20 cellular contexts compared by ENCODE assay signal in the genomic region with DNA sequence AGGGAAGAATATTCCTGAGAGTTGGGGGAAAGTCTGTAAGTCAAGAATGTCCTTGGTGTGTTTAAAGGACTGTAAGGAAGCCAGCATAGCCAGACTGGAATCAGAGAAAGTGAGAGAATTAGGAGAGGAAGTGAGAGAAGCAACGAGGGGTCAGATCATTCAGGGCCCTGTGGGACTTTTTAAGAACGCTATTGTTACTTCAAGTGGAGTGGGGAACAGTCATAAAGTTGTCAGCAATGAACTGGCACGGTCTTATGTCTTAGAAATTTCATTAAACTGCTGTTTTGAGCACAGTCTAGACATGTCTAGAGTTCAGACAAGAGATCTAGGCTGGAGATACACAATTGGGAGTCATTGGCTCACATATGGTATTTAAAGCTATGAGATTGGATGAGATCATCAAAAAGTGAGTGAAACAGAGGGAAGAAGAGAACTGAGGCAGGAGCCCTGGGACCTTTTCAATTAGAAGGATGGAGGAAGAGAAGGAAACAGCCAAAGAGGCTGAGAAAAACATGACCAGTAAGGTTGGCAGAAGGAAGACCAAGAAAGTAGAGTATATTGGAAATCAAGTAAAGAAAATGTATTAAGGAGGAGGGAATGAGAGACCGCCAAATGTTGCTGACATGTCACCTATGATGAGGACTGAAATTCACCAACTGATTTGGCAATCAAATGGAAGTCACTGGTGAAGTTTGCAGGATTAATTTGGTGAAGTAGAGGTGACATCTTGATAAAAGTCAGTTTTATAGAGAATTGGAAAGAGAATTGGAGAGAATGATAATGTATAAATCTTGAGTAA.
DNase-seq lines count a peak whose midpoint lies in the region; ATAC-seq and TF ChIP-seq lines count a peak whose summit lies in the region.
"Had no signal": no experiment of that assay in that cellular context is flagged by ENCODE, and none has a peak within 500 bp of the region (broad histone marks: within the 10 kb centered on the region; RNA-seq: fewer than 3 reads in every experiment).

No MANE protein-coding gene starts in this region.

- POLR2A ChIA-PET in activated CD8-positive, alpha-beta T cell treated with anti-CD3 and anti-CD28 coated beads, Interleukin-2, amount 10 ng/mL, durations not matched to agents 7 days and 5 days (lab: Charles Lee), result no interaction called here

- no peaks in the 10 kb centered on the region for H3K36me3 Mint-ChIP-seq in activated CD8-positive, alpha-beta T cell treated with anti-CD3 and anti-CD28 coated beads, Interleukin-2, amount 10 ng/mL, durations not matched to agents 7 days and 5 days (ENCODE audit: low read depth)

- H3K27ac Mint-ChIP-seq in stimulated activated naive CD8-positive, alpha-beta T cell treated with anti-CD3 and anti-CD28 coated beads, Interleukin-15, amount 100 ng/mL, for 72 hours, result no peak overlapping the region
- no peak overlapping the region for H3K27ac Mint-ChIP-seq in activated CD8-positive, alpha-beta T cell treated with anti-CD3 and anti-CD28 coated beads, Interleukin-2, amount 10 ng/mL, durations not matched to agents 7 days and 5 days
- H3K27ac Mint-ChIP-seq: activated CD4-positive, alpha-beta T cell treated with anti-CD3 and anti-CD28 coated beads, Interleukin-2, amount 10 ng/mL, durations not matched to agents 7 days and 5 days had no signal

- no peak overlapping the region for H3K4me3 Mint-ChIP-seq in stimulated activated naive CD8-positive, alpha-beta T cell treated with anti-CD3 and anti-CD28 coated beads, Interleukin-15, amount 100 ng/mL, for 72 hours
- H3K4me3 Mint-ChIP-seq in activated CD8-positive, alpha-beta T cell treated with anti-CD3 and anti-CD28 coated beads, Interleukin-2, amount 10 ng/mL, durations not matched to agents 7 days and 5 days, result no peak overlapping the region
- H3K4me3 Mint-ChIP-seq: activated CD4-positive, alpha-beta T cell treated with anti-CD3 and anti-CD28 coated beads, Interleukin-2, amount 10 ng/mL, durations not matched to agents 7 days and 5 days had no signal

- in situ Hi-C loops in GM13977 (cut with MboI; ENCODE audit: low pct_unique_long_range_greater_than_20kb, low sequenced_read_pairs, unreplicated experiment), result no loop called here

- no peaks in the 10 kb centered on the region for H3K4me1 Mint-ChIP-seq in stimulated activated naive CD8-positive, alpha-beta T cell treated with anti-CD3 and anti-CD28 coated beads, Interleukin-15, amount 100 ng/mL, for 72 hours
- H3K4me1 Mint-ChIP-seq in activated CD8-positive, alpha-beta T cell treated with anti-CD3 and anti-CD28 coated beads, Interleukin-2, amount 10 ng/mL, durations not matched to agents 7 days and 5 days (ENCODE audit: low read depth), result no peaks in the 10 kb centered on the region
- H3K4me1 Mint-ChIP-seq: activated CD4-positive, alpha-beta T cell treated with anti-CD3 and anti-CD28 coated beads, Interleukin-2, amount 10 ng/mL, durations not matched to agents 7 days and 5 days had no signal

- DNase-seq in GM13977 (ENCODE audit: low spot score), result peak; percentile 7
- DNase-seq in stimulated activated naive CD8-positive, alpha-beta T cell treated with anti-CD3 and anti-CD28 coated beads, Interleukin-15, amount 100 ng/mL, for 72 hours, result no peak
- no peak for DNase-seq in posterior vena cava (ENCODE audit: low spot score)
- no peak for DNase-seq in activated CD8-positive, alpha-beta T cell treated with anti-CD3 and anti-CD28 coated beads, Interleukin-2, amount 10 ng/mL, durations not matched to agents 7 days and 5 days
- DNase-seq in hypothalamus (lab: John Stamatoyannopoulos, UW), result no peak
- DNase-seq: activated CD4-positive, alpha-beta T cell treated with anti-CD3 and anti-CD28 coated beads, Interleukin-2, amount 10 ng/mL, durations not matched to agents 7 days and 5 days; activated T-cell treated with anti-CD3 and anti-CD28 coated beads for 4 hours; amniotic stem cell; Calu3; dermis blood vessel endothelial cell; EL; NCI-H1417 treated with DMSO at 0.1 percent for 48 hours; NCI-H526 treated with DMSO at 0.1 percent for 48 hours; occipital lobe; SW 1271; testis had no signal

- intact Hi-C loops in posterior vena cava (cut with DNase I), result no loop called here

- no peaks in the 10 kb centered on the region for H3K27me3 Mint-ChIP-seq in stimulated activated naive CD8-positive, alpha-beta T cell treated with anti-CD3 and anti-CD28 coated beads, Interleukin-15, amount 100 ng/mL, for 72 hours
- no peaks in the 10 kb centered on the region for H3K27me3 Mint-ChIP-seq in activated CD8-positive, alpha-beta T cell treated with anti-CD3 and anti-CD28 coated beads, Interleukin-2, amount 10 ng/mL, durations not matched to agents 7 days and 5 days (ENCODE audit: low read depth)
- H3K27me3 Mint-ChIP-seq: activated CD4-positive, alpha-beta T cell treated with anti-CD3 and anti-CD28 coated beads, Interleukin-2, amount 10 ng/mL, durations not matched to agents 7 days and 5 days had no signal

- CTCF ChIA-PET in activated CD8-positive, alpha-beta T cell treated with anti-CD3 and anti-CD28 coated beads, Interleukin-2, amount 10 ng/mL, durations not matched to agents 7 days and 5 days (lab: Charles Lee), result no interaction called here

- no peak for TF ChIP-seq CTCF in GM13977 (IDR thresholded peaks at IDR 0.05; ENCODE audit: extremely low read depth, insufficient read depth, missing control alignments)

- ATAC-seq in GM19455 (IDR thresholded peaks at IDR 0.05; ENCODE audit: unreplicated experiment), result peak; percentile 64
- peak; percentile 55 for ATAC-seq in HG02798 (IDR thresholded peaks at IDR 0.05; ENCODE audit: poor library complexity, unreplicated experiment)
- ATAC-seq in HG03432 (IDR thresholded peaks at IDR 0.05; ENCODE audit: unreplicated experiment), result peak; percentile 72
- no peak for ATAC-seq in stimulated activated naive CD8-positive, alpha-beta T cell treated with anti-CD3 and anti-CD28 coated beads, Interleukin-15, amount 100 ng/mL, for 72 hours
- no peak for ATAC-seq in activated CD8-positive, alpha-beta T cell treated with anti-CD3 and anti-CD28 coated beads, Interleukin-2, amount 10 ng/mL, durations not matched to agents 7 days and 5 days
- ATAC-seq: Right ventricle myocardium inferior had no signal

- H3K9me3 Mint-ChIP-seq in stimulated activated naive CD8-positive, alpha-beta T cell treated with anti-CD3 and anti-CD28 coated beads, Interleukin-15, amount 100 ng/mL, for 72 hours, result peaks cover 0 to 5% of the 10 kb centered on the region in 2 donors
- no peaks in the 10 kb centered on the region for H3K9me3 Mint-ChIP-seq in activated CD8-positive, alpha-beta T cell treated with anti-CD3 and anti-CD28 coated beads, Interleukin-2, amount 10 ng/mL, durations not matched to agents 7 days and 5 days (ENCODE audit: insufficient read depth)
- H3K9me3 Mint-ChIP-seq: activated CD4-positive, alpha-beta T cell treated with anti-CD3 and anti-CD28 coated beads, Interleukin-2, amount 10 ng/mL, durations not matched to agents 7 days and 5 days had no signal

Comparison
In these comparisons a context has a peak if more than half of its experiments do, and no peak if none do; other contexts are left out.
1. ATAC-seq: peak in GM19455 (single experiment), HG02798 (single experiment) and HG03432 (single experiment); none in stimulated activated naive CD8-positive, alpha-beta T cell treated with anti-CD3 and anti-CD28 coated beads, Interleukin-15, amount 100 ng/mL, for 72 hours (single experiment) and activated CD8-positive, alpha-beta T cell treated with anti-CD3 and anti-CD28 coated beads, Interleukin-2, amount 10 ng/mL, durations not matched to agents 7 days and 5 days (single experiment).